In the genomic region with DNA sequence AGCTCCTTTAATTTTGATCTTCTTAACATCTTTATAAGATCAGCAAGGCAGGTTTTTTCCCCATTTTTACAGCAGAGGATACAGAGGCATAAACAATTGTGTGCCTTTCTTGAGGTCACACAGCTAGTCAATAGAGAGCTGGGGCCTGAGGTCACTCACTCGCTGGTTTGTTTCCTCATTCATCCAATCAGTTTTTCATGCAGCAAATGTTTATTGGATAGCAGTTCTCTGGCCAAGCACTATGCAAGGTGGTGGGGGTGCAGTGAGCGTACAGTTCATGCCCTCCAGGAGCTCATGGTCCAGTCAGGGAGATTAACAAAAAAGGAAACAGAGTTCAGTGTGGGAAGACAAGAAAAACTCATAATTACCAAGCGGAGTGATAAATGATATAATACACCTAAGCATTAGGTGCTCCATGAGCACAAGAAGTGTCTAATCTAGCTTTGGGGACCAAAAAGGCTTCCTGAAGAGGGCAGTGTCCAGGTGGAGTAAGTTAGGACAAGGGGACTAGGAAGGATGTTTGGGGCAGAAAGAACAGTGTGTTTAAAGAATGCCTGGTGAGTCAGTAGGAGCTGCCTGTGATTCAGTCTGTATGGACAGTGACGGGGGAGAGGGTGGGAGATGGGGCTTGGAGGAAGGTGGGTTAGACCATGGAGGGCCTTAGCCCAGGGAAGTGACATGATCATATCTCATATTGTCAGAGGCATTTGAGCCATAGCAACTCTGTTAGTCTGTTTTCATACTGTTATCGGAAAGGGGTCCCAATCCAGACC, we compare ENCODE assay signal across 1 cellular context.
TF ChIP-seq lines count a peak whose summit lies in the region.

No MANE protein-coding gene starts in this region.

TF ChIP-seq in HEK293, 187 proteins besides CTCF, POLR2A, EP300 and RAD21 (continued from another document):
- no peak for TF ChIP-seq ZNF560 (tag by site-specific recombination; IDR thresholded peaks at IDR 0.05; ENCODE audit: borderline replicate concordance)
